ENCODE assay signal across 17 cellular contexts in genomic region chr6:167122827-167123657, GRCh38. TPM values are rescaled to one million over a fixed set of nuclear protein-coding genes. Genes with fewer than 3 reads are reported as not detected.
DNase-seq lines count a peak whose midpoint lies in the region; ATAC-seq, FAIRE-seq and TF ChIP-seq lines count a peak whose summit lies in the region.
"Had no signal": no experiment of that assay in that cellular context is flagged by ENCODE, and none has a peak within 500 bp of the region (broad histone marks: within the 10 kb centered on the region; RNA-seq: fewer than 3 reads in every experiment).

Gene CCR6, plus strand, starts transcription at chr6:167123096. Its CDS starts 13,039 bp downstream, at chr6:167136135.

- DNase-seq in activated CD4-positive, alpha-beta T cell treated with anti-CD3 and anti-CD28 coated beads, Interleukin-2, amount 10 ng/mL, durations not matched to agents 7 days and 5 days, result no peak
- DNase-seq in activated CD4-positive, alpha-beta T cell treated with anti-CD3 and anti-CD28 coated beads for 4 hours, result no peak
- no peak for DNase-seq in activated naive CD8-positive, alpha-beta T cell treated with anti-CD3 and anti-CD28 coated beads, Interleukin-2, amount 50 U/mL, for 24 hours
- DNase-seq in stimulated activated effector memory CD8-positive, alpha-beta T cell treated with anti-CD3 and anti-CD28 coated beads, Interleukin-12 subunit alpha, Interleukin-12 subunit beta, amount 100 ng/mL, for 72 hours (ENCODE audit: low spot score in 2 of 2), result no peak
- DNase-seq in WERI-Rb-1 (no peak), cerebellar cortex (ENCODE audit: low spot score) (no peak), frontal cortex (ENCODE audit: low spot score in 2 of 2) (no peak)
- DNase-seq: activated CD4-positive, CD25-positive, alpha-beta regulatory T cell; dermis blood vessel endothelial cell; NCI-H2081 treated with DMSO at 0.1 percent for 48 hours had no signal

- H3K36me3 Mint-ChIP-seq in activated CD4-positive, alpha-beta T cell treated with anti-CD3 and anti-CD28 coated beads, Interleukin-2, amount 10 ng/mL, durations not matched to agents 7 days and 5 days (ENCODE audit: low read depth), result peaks cover 2% of the 10 kb centered on the region
- no peaks in the 10 kb centered on the region for H3K36me3 Mint-ChIP-seq in activated naive CD8-positive, alpha-beta T cell treated with anti-CD3 and anti-CD28 coated beads, Interleukin-2, amount 50 U/mL, for 24 hours (ENCODE audit: low read depth)
- H3K36me3 Mint-ChIP-seq in stimulated activated effector memory CD8-positive, alpha-beta T cell treated with anti-CD3 and anti-CD28 coated beads, Interleukin-12 subunit alpha, Interleukin-12 subunit beta, amount 100 ng/mL, for 72 hours, result peaks cover 40% of the 10 kb centered on the region
- H3K36me3 Mint-ChIP-seq: activated naive CD8-positive, alpha-beta T cell had no signal

- no peak for TF ChIP-seq CTCF in WERI-Rb-1 (IDR thresholded peaks at IDR 0.05; ENCODE audit: low read depth, low read length)

- no peak within 1 kb of the TSS for H3K4me3 ChIP-seq in WERI-Rb-1 (ENCODE audit: low read depth, low read length)
- H3K4me3 ChIP-seq: A549, gastroesophageal sphincter, lung, vagina had no signal

- no peaks in the 10 kb centered on the region for H3K27me3 ChIP-seq in WERI-Rb-1 (ENCODE audit: insufficient read depth, low read depth, severe bottlenecking)
- H3K27me3 ChIP-seq: gastroesophageal sphincter, vagina had no signal

- H3K4me1 Mint-ChIP-seq in activated CD4-positive, alpha-beta T cell treated with anti-CD3 and anti-CD28 coated beads, Interleukin-2, amount 10 ng/mL, durations not matched to agents 7 days and 5 days, result peaks cover 35% of the 10 kb centered on the region
- H3K4me1 Mint-ChIP-seq in activated naive CD8-positive, alpha-beta T cell treated with anti-CD3 and anti-CD28 coated beads, Interleukin-2, amount 50 U/mL, for 24 hours, result peaks cover 45% of the 10 kb centered on the region
- peaks cover 70% of the 10 kb centered on the region for H3K4me1 Mint-ChIP-seq in stimulated activated effector memory CD8-positive, alpha-beta T cell treated with anti-CD3 and anti-CD28 coated beads, Interleukin-12 subunit alpha, Interleukin-12 subunit beta, amount 100 ng/mL, for 72 hours

- no peaks in the 10 kb centered on the region for H3K27me3 Mint-ChIP-seq in activated CD4-positive, alpha-beta T cell treated with anti-CD3 and anti-CD28 coated beads, Interleukin-2, amount 10 ng/mL, durations not matched to agents 7 days and 5 days
- peaks cover 2% of the 10 kb centered on the region for H3K27me3 Mint-ChIP-seq in activated naive CD8-positive, alpha-beta T cell treated with anti-CD3 and anti-CD28 coated beads, Interleukin-2, amount 50 U/mL, for 24 hours
- H3K27me3 Mint-ChIP-seq: activated naive CD8-positive, alpha-beta T cell had no signal

- H3K27ac ChIP-seq in WERI-Rb-1, result no peak within 1 kb of the TSS
- H3K27ac ChIP-seq: A549, gastroesophageal sphincter, vagina had no signal

- H3K27ac Mint-ChIP-seq in activated CD4-positive, alpha-beta T cell treated with anti-CD3 and anti-CD28 coated beads, Interleukin-2, amount 10 ng/mL, durations not matched to agents 7 days and 5 days, result peak within 1 kb of the TSS; percentile 68
- H3K27ac Mint-ChIP-seq in activated naive CD8-positive, alpha-beta T cell treated with anti-CD3 and anti-CD28 coated beads, Interleukin-2, amount 50 U/mL, for 24 hours, result peak within 1 kb of the TSS; percentile 60
- peak within 1 kb of the TSS; percentile 90 for H3K27ac Mint-ChIP-seq in stimulated activated effector memory CD8-positive, alpha-beta T cell treated with anti-CD3 and anti-CD28 coated beads, Interleukin-12 subunit alpha, Interleukin-12 subunit beta, amount 100 ng/mL, for 72 hours
- H3K27ac Mint-ChIP-seq: activated naive CD8-positive, alpha-beta T cell had no signal

- peak within 1 kb of the TSS; percentile 63 for H3K4me3 Mint-ChIP-seq in activated CD4-positive, alpha-beta T cell treated with anti-CD3 and anti-CD28 coated beads, Interleukin-2, amount 10 ng/mL, durations not matched to agents 7 days and 5 days
- H3K4me3 Mint-ChIP-seq in activated naive CD8-positive, alpha-beta T cell treated with anti-CD3 and anti-CD28 coated beads, Interleukin-2, amount 50 U/mL, for 24 hours, result peak within 1 kb of the TSS; percentile 38
- H3K4me3 Mint-ChIP-seq in stimulated activated effector memory CD8-positive, alpha-beta T cell treated with anti-CD3 and anti-CD28 coated beads, Interleukin-12 subunit alpha, Interleukin-12 subunit beta, amount 100 ng/mL, for 72 hours, result peak within 1 kb of the TSS; percentile 87
- H3K4me3 Mint-ChIP-seq: activated naive CD8-positive, alpha-beta T cell had no signal

- FAIRE-seq in frontal cortex (lab: Jason Lieb, UNC), result no peak
- FAIRE-seq: A549 had no signal

- ATAC-seq in HG03064 (IDR thresholded peaks at IDR 0.05; ENCODE audit: low read depth, unreplicated experiment), result peak; percentile 16
- ATAC-seq in activated naive CD8-positive, alpha-beta T cell treated with anti-CD3 and anti-CD28 coated beads, Interleukin-2, amount 50 U/mL, for 24 hours, result no peak
- ATAC-seq in stimulated activated effector memory CD8-positive, alpha-beta T cell treated with anti-CD3 and anti-CD28 coated beads, Interleukin-12 subunit alpha, Interleukin-12 subunit beta, amount 100 ng/mL, for 72 hours, result peak; percentile 63
- ATAC-seq: A549, gastroesophageal sphincter had no signal

- H3K9me3 ChIP-seq in WERI-Rb-1 (ENCODE audit: severe bottlenecking), result no peaks in the 10 kb centered on the region
- H3K9me3 ChIP-seq: A549, gastroesophageal sphincter, vagina had no signal

- H3K36me3 ChIP-seq in WERI-Rb-1, result no peaks in the 10 kb centered on the region
- H3K36me3 ChIP-seq: gastroesophageal sphincter, vagina had no signal

- peaks cover 2% of the 10 kb centered on the region for H3K9me3 Mint-ChIP-seq in activated CD4-positive, alpha-beta T cell treated with anti-CD3 and anti-CD28 coated beads, Interleukin-2, amount 10 ng/mL, durations not matched to agents 7 days and 5 days
- H3K9me3 Mint-ChIP-seq in activated naive CD8-positive, alpha-beta T cell treated with anti-CD3 and anti-CD28 coated beads, Interleukin-2, amount 50 U/mL, for 24 hours, result no peaks in the 10 kb centered on the region
- no peaks in the 10 kb centered on the region for H3K9me3 Mint-ChIP-seq in stimulated activated effector memory CD8-positive, alpha-beta T cell treated with anti-CD3 and anti-CD28 coated beads, Interleukin-12 subunit alpha, Interleukin-12 subunit beta, amount 100 ng/mL, for 72 hours

- POLR2A ChIA-PET in activated CD4-positive, alpha-beta T cell treated with anti-CD3 and anti-CD28 coated beads, Interleukin-2, amount 10 ng/mL, durations not matched to agents 7 days and 5 days (lab: Charles Lee), result no interaction called here

- CTCF ChIA-PET in activated CD4-positive, alpha-beta T cell treated with anti-CD3 and anti-CD28 coated beads, Interleukin-2, amount 10 ng/mL, durations not matched to agents 7 days and 5 days (lab: Charles Lee), result interaction anchor here (0.8 to 1.8 kb wide), 3 partner anchors 11 to 25 kb away, joined by 3 to 4 read pairs (median 3); no protein-coding TSS in a partner anchor

RNA-seq across cellular contexts. Expression of gene CCR6, which starts in this region (rescaled TPM):
- total RNA-seq in activated CD4-positive, alpha-beta T cell treated with anti-CD3 and anti-CD28 coated beads, Interleukin-2, amount 10 ng/mL, durations not matched to agents 7 days and 5 days, result 1 to 10 TPM; 6.7 to 7.4 TPM
- total RNA-seq in frontal cortex, result not detected
- total RNA-seq: dermis blood vessel endothelial cell, gastroesophageal sphincter, renal cortical epithelial cell had no signal
